ENCODE assay signal across 19 cellular contexts in genomic region chr2:227491391-227491790, GRCh38. TPM values are rescaled to one million over a fixed set of nuclear protein-coding genes. Genes with fewer than 3 reads are reported as not detected.
DNase-seq lines count a peak whose midpoint lies in the region; FAIRE-seq and TF ChIP-seq lines count a peak whose summit lies in the region.
"Had no signal": no experiment of that assay in that cellular context is flagged by ENCODE, and none has a peak within 500 bp of the region (broad histone marks: within the 10 kb centered on the region; RNA-seq: fewer than 3 reads in every experiment).

No MANE protein-coding gene starts in this region.

- H3K4me1 ChIP-seq in kidney (ENCODE audit: control insufficient read depth in 1 of 2, insufficient read depth in 1 of 2, low read depth in 1 of 2, low read length in 2 of 2), result peaks cover 0 to 9% of the 10 kb centered on the region in 2 donors
- no peaks in the 10 kb centered on the region for H3K4me1 ChIP-seq in mammary epithelial cell (ENCODE audit: insufficient read depth, low read length)
- peaks cover 16% of the 10 kb centered on the region for H3K4me1 ChIP-seq in CD8-positive, alpha-beta memory T cell (ENCODE audit: insufficient read depth, low read length)
- H3K4me1 ChIP-seq: BE2C had no signal

- H4K20me1 ChIP-seq in mammary epithelial cell (ENCODE audit: insufficient read depth, low read length), result no peaks in the 10 kb centered on the region

- peaks cover 84% of the 10 kb centered on the region for H3K79me2 ChIP-seq in mammary epithelial cell (ENCODE audit: insufficient read depth, low read length)

- H3K27ac Mint-ChIP-seq in CD8-positive, alpha-beta memory T cell, result no peak overlapping the region

- no peak overlapping the region for H3K4me2 ChIP-seq in mammary epithelial cell (ENCODE audit: insufficient read depth, low read depth, low read length)

- CTCF ChIA-PET in mammary epithelial cell (lab: Charles Lee; ENCODE audit: low non-redundant PET), result no interaction called here
- CTCF ChIA-PET in CD8-positive, alpha-beta memory T cell (lab: Charles Lee), result no interaction called here

- no peaks in the 10 kb centered on the region for H3K27me3 Mint-ChIP-seq in CD8-positive, alpha-beta memory T cell
- H3K27me3 Mint-ChIP-seq: CD4-positive, alpha-beta memory T cell had no signal

- in situ Hi-C loops in mammary epithelial cell (cut with MboI; ENCODE audit: low sequenced_read_pairs in 2 of 2), result no loop called here

- peak overlapping the region; percentile 78; the same call in 1 of the 2 replicates for H3K27ac ChIP-seq in SK-N-MC
- H3K27ac ChIP-seq in kidney (ENCODE audit: low read depth in 2 of 2, low read length in 2 of 2), result no peak overlapping the region
- H3K27ac ChIP-seq in mammary epithelial cell (ENCODE audit: insufficient read depth, low read depth, low read length), result no peak overlapping the region
- no peak overlapping the region for H3K27ac ChIP-seq in CD8-positive, alpha-beta memory T cell (ENCODE audit: low read depth, low read length)
- H3K27ac ChIP-seq: 22Rv1, C4-2B had no signal

- peaks cover 20% of the 10 kb centered on the region for H3K36me3 ChIP-seq in SK-N-MC (ENCODE audit: insufficient read depth, low read length)
- H3K36me3 ChIP-seq in kidney (ENCODE audit: control insufficient read depth in 1 of 2, insufficient read depth in 2 of 2, low read length in 2 of 2), result peaks cover 0 to 3% of the 10 kb centered on the region in 2 donors
- peaks cover 11% of the 10 kb centered on the region for H3K36me3 ChIP-seq in mammary epithelial cell (ENCODE audit: insufficient read depth, low read length)
- H3K36me3 ChIP-seq in CD8-positive, alpha-beta memory T cell (ENCODE audit: insufficient read depth, low read length), result no peaks in the 10 kb centered on the region

- dilution Hi-C loops in mammary epithelial cell (cut with HindIII; ENCODE audit: low sequenced_read_pairs), result no loop called here

- WGBS in mammary epithelial cell (ENCODE audit: low coverage, missing lambda C conversion rate), result 88% methylated on average over 3 of the region's 3 CpGs

- no peaks in the 10 kb centered on the region for H3K27me3 ChIP-seq in mammary epithelial cell (ENCODE audit: insufficient read depth, low read length)
- no peaks in the 10 kb centered on the region for H3K27me3 ChIP-seq in CD8-positive, alpha-beta memory T cell (ENCODE audit: insufficient read depth, low read length, poor library complexity, severe bottlenecking)
- H3K27me3 ChIP-seq: BE2C had no signal

- POLR2A ChIA-PET in CD8-positive, alpha-beta memory T cell (lab: Charles Lee), result no interaction called here

- H3K9ac ChIP-seq in SK-N-MC (ENCODE audit: insufficient read length), result no peak overlapping the region
- no peak overlapping the region for H3K9ac ChIP-seq in kidney (ENCODE audit: low read length in 2 of 2)
- H3K9ac ChIP-seq in mammary epithelial cell (ENCODE audit: insufficient read depth, low read length), result no peak overlapping the region

- peaks cover 0 to 33% (median 8%) of the 10 kb centered on the region in 3 donors for H3K36me3 Mint-ChIP-seq in CD8-positive, alpha-beta memory T cell

- BruUV-seq in mammary epithelial cell (replicated peaks; lab: Mats Ljungman, UMichigan), result no TSS peak

- DNase-seq in SK-N-MC (ENCODE audit: low read depth, low spot score) (no peak), dermis microvascular lymphatic vessel endothelial cell (ENCODE audit: low read depth in 2 of 2) (peak; percentile 33 to 34), kidney (no peak), mammary epithelial cell (no peak), GM03348 (ENCODE audit: low spot score) (no peak), head of caudate nucleus (no peak)
- no peak for DNase-seq in CD8-positive, alpha-beta memory T cell
- DNase-seq: BE2C; CD4-positive, alpha-beta memory T cell; COR-L47; DMS153; DMS79 treated with DMSO at 0.1 percent for 48 hours; EL; GDM1; GOT3; H9 had no signal

- TF ChIP-seq CTCF in kidney (IDR thresholded peaks at IDR 0.05; ENCODE audit: borderline replicate concordance, extremely low read depth, insufficient read depth) (no peak), mammary epithelial cell (conservative IDR thresholded peaks at IDR 0.05 in 1 of 2, IDR thresholded peaks at IDR 0.05 in 1 of 2; ENCODE audit: extremely low read depth in 1 of 2, insufficient read depth in 1 of 2, low read depth in 1 of 2, low read length in 2 of 2) (no peak)

- intact Hi-C loops in kidney (cut with DNase I), result no loop called here
- intact Hi-C loops in mammary epithelial cell (cut with micrococcal nuclease), result no loop called here
- intact Hi-C loops in head of caudate nucleus (cut with DNase I), result no loop called here

- H2AFZ ChIP-seq in mammary epithelial cell (ENCODE audit: low read depth, low read length), result no peak overlapping the region

- H3K4me3 ChIP-seq in SK-N-MC (no peak overlapping the region; the same call in 1 of the 2 replicates), kidney (ENCODE audit: low read length in 2 of 2) (no peak overlapping the region), mammary epithelial cell (replicated peaks in 1 of 3; ENCODE audit: insufficient read depth in 1 of 3, low read depth in 2 of 3, low read length in 3 of 3) (no peak overlapping the region)
- no peak overlapping the region for H3K4me3 ChIP-seq in CD8-positive, alpha-beta memory T cell (ENCODE audit: low read length)

- H3K4me3 Mint-ChIP-seq in CD8-positive, alpha-beta memory T cell, result no peak overlapping the region
- H3K4me3 Mint-ChIP-seq: H9 had no signal

- peak; percentile 27 for FAIRE-seq in A204.1 (lab: Jason Lieb, UNC)
- FAIRE-seq in kidney (lab: Jason Lieb, UNC), result peak; percentile 88

- H3K9me3 ChIP-seq in SK-N-MC (ENCODE audit: low read depth, low read length), result no peaks in the 10 kb centered on the region
- H3K9me3 ChIP-seq in kidney (ENCODE audit: control insufficient read depth in 1 of 2, low read length in 2 of 2), result no peaks in the 10 kb centered on the region
- no peaks in the 10 kb centered on the region for H3K9me3 ChIP-seq in mammary epithelial cell (replicated peaks; ENCODE audit: insufficient read depth, low read length)
- no peaks in the 10 kb centered on the region for H3K9me3 ChIP-seq in CD8-positive, alpha-beta memory T cell (ENCODE audit: low read length)
- H3K9me3 ChIP-seq: BE2C had no signal

- H3K4me1 Mint-ChIP-seq in CD8-positive, alpha-beta memory T cell, result peaks cover 44 to 80% (median 74%) of the 10 kb centered on the region in 3 donors

- no peaks in the 10 kb centered on the region for H3K9me3 Mint-ChIP-seq in CD8-positive, alpha-beta memory T cell
- H3K9me3 Mint-ChIP-seq: CD4-positive, alpha-beta memory T cell; H9 had no signal

RNA-seq across cellular contexts. Expression of gene AGFG1, which starts 19.4 kb away (rescaled TPM):
- total RNA-seq in dermis microvascular lymphatic vessel endothelial cell (32.5 and 56.6 TPM in 2 replicates), kidney (98.9 TPM), mammary epithelial cell (100 to 1,000 TPM in 1 of 2 donors, 10 to 100 TPM in 1; 92.2 to 108 TPM)
- polyA plus RNA-seq in kidney (ENCODE audit: insufficient read depth, low read depth, low replicate concordance) (36.6 TPM), mammary epithelial cell (122 TPM)
- polyA minus RNA-seq in mammary epithelial cell, result 140 TPM
- total RNA-seq in CD8-positive, alpha-beta memory T cell, result 100 to 1,000 TPM; 139 to 141 TPM
- polyA plus RNA-seq in CD8-positive, alpha-beta memory T cell, result 31.6 TPM

Comparison
In these comparisons a context has a peak if more than half of its experiments do, and no peak if none do; other contexts are left out.
1. DNase-seq: peak in dermis microvascular lymphatic vessel endothelial cell (2 of 2); none in SK-N-MC (single experiment), kidney (single experiment), mammary epithelial cell (single experiment), GM03348 (single experiment), CD8-positive, alpha-beta memory T cell (0 of 5) and head of caudate nucleus (0 of 42).